ENCODE assay signal across 11 cellular contexts in the genomic region with DNA sequence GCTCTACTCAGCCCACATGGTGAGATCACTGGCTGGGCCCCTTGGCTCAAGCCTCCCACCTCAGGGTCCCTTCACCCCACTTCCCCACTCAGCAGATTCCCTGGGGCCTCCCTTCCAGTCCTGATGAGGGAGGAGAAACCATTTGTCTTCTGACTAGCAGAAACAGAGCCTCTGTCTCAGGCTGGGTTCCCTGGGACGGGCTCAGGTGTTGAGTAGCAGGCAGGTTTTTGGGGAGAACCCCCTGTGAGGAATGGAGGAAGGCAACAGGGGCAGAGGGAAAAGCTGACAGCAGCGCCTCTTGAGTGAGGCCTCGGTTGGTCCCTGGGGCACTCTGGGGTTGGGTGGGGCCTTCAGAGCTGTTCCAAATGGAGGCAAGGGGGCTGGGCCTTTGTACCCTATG.
"Had no signal": no experiment of that assay in that cellular context is flagged by ENCODE, and none has a peak within 500 bp of the region (broad histone marks: within the 10 kb centered on the region; RNA-seq: fewer than 3 reads in every experiment).

No MANE protein-coding gene starts in this region.

- H3K9me3 Mint-ChIP-seq: activated CD4-positive, alpha-beta memory T cell treated with anti-CD3 and anti-CD28 coated beads for 36 hours; activated T-cell treated with anti-CD3 and anti-CD28 coated beads, Interleukin-2, amount 50 U/mL, for 4 hours; naive thymus-derived CD4-positive, alpha-beta T cell had no signal

- H3K4me1 Mint-ChIP-seq: activated CD4-positive, alpha-beta T cell treated with anti-CD3 and anti-CD28 coated beads for 36 hours had no signal

- H3K4me1 ChIP-seq: transverse colon had no signal

- H3K36me3 Mint-ChIP-seq: activated CD4-positive, alpha-beta memory T cell treated with anti-CD3 and anti-CD28 coated beads for 36 hours; naive thymus-derived CD4-positive, alpha-beta T cell had no signal

- H3K9me3 ChIP-seq: mucosa of descending colon, transverse colon had no signal

- H3K27ac Mint-ChIP-seq: activated CD4-positive, alpha-beta memory T cell treated with anti-CD3 and anti-CD28 coated beads for 36 hours; activated CD4-positive, alpha-beta T cell treated with anti-CD3 and anti-CD28 coated beads for 36 hours; naive thymus-derived CD4-positive, alpha-beta T cell had no signal

- H3K27ac ChIP-seq: transverse colon had no signal

- H3K27me3 ChIP-seq: transverse colon had no signal

- H3K4me3 ChIP-seq: mucosa of descending colon, transverse colon had no signal

- H3K27me3 Mint-ChIP-seq: activated CD4-positive, alpha-beta memory T cell treated with anti-CD3 and anti-CD28 coated beads for 36 hours; activated CD4-positive, alpha-beta T cell treated with anti-CD3 and anti-CD28 coated beads for 36 hours had no signal

- H3K4me3 Mint-ChIP-seq: activated CD4-positive, alpha-beta memory T cell treated with anti-CD3 and anti-CD28 coated beads for 36 hours; activated CD4-positive, alpha-beta T cell treated with anti-CD3 and anti-CD28 coated beads for 36 hours; activated T-cell treated with anti-CD3 and anti-CD28 coated beads, Interleukin-2, amount 50 U/mL, for 4 hours; naive thymus-derived CD4-positive, alpha-beta T cell had no signal

- H3K36me3 ChIP-seq: transverse colon had no signal

- DNase-seq: activated CD4-positive, alpha-beta memory T cell treated with anti-CD3 and anti-CD28 coated beads for 36 hours; activated CD4-positive, alpha-beta T cell treated with anti-CD3 and anti-CD28 coated beads for 36 hours; activated effector memory CD4-positive, alpha-beta T cell treated with Interleukin-2 at 50 U/mL for 16 hours; activated naive CD4-positive, alpha-beta T cell treated with anti-CD3 and anti-CD28 coated beads, Interleukin-2, amount 50 U/mL, for 16 hours; activated T-cell treated with anti-CD3 and anti-CD28 coated beads, Interleukin-2, amount 50 U/mL, for 4 hours; mucosa of descending colon; naive thymus-derived CD4-positive, alpha-beta T cell; nucleus accumbens; stimulated activated CD4-positive, alpha-beta T cell treated with anti-CD3 and anti-CD28 coated beads, Interleukin-4, amount 100 ng/mL, for 24 hours; stimulated activated naive CD4-positive, alpha-beta T cell; transverse colon had no signal
